Comparison of ENCODE assay signal across 10 cellular contexts in the genomic region with DNA sequence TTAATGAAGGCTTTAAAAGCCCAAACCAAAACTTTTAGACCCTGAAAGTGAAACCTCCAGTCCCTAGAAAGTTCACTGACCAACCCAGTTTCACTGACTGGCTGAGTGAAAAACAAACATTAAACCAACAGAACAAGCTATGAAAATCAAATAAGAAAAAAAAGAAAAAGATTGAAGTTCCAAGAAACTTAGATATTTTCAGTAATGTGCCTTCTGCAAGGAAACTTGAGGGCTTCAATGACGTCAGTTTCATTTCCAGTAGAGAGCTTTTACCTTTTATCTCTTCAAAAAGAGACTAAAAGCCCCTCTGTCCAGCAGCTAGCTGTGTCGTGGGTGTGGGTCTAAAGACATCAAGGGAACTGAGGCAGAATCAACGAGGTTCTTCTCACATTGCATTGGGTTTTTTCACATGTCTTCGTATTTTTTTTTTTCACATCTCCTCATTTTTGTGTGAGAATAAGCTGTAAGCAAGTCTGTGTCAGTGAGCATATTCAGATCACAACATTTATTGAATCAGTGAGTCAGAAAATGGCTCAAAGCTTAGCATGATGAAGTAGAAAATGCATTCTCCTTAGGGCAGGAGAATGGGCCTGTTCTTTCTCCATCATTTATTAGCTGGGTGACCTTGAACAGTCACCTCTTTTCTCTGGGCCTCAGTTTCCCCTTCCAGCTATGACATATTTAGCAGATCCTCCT. TPM values are rescaled to one million over a fixed set of nuclear protein-coding genes. Genes with fewer than 3 reads are reported as not detected.
DNase-seq lines count a peak whose midpoint lies in the region; ATAC-seq and TF ChIP-seq lines count a peak whose summit lies in the region.
"Had no signal": no experiment of that assay in that cellular context is flagged by ENCODE, and none has a peak within 500 bp of the region (broad histone marks: within the 10 kb centered on the region; RNA-seq: fewer than 3 reads in every experiment).

No MANE protein-coding gene starts in this region.

- no peak for DNase-seq in activated naive CD4-positive, alpha-beta T cell treated with Interleukin-2 at 50 U/mL for 16 hours
- DNase-seq in activated CD8-positive, alpha-beta memory T cell treated with anti-CD3 and anti-CD28 coated beads, Interleukin-2, amount 10 ng/mL, durations not matched to agents 7 days and 5 days = peak; percentile 53
- DNase-seq in type B pancreatic cell (ENCODE audit: extremely low spot score, unreplicated experiment) (no peak), GM23338 (ENCODE audit: low spot score) (no peak), DMS153 treated with DMSO at 0.1 percent for 48 hours (lab: John Stamatoyannopoulos, UW; ENCODE audit: unreplicated experiment) (no peak), NCI-H748 treated with DMSO at 0.1 percent for 48 hours (lab: John Stamatoyannopoulos, UW) (no peak)
- DNase-seq: BE2C, islet precursor cell had no signal

- peak overlapping the region; percentile 9 for H3K4me3 Mint-ChIP-seq in activated naive CD4-positive, alpha-beta T cell treated with anti-CD3 and anti-CD28 coated beads, Interleukin-2, amount 50 U/mL, for 24 hours
- H3K4me3 Mint-ChIP-seq in activated CD8-positive, alpha-beta memory T cell treated with anti-CD3 and anti-CD28 coated beads, Interleukin-2, amount 10 ng/mL, durations not matched to agents 7 days and 5 days = peak overlapping the region; percentile 49
- H3K4me3 Mint-ChIP-seq in type B pancreatic cell = no peak overlapping the region
- H3K4me3 Mint-ChIP-seq in GM23338 = no peak overlapping the region

- H3K4me2 ChIP-seq in GM23338 = no peak overlapping the region

- no peaks in the 10 kb centered on the region for H4K20me1 ChIP-seq in GM23338 (replicated peaks; ENCODE audit: insufficient read depth)

- H3K79me2 ChIP-seq in GM23338 (replicated peaks; ENCODE audit: insufficient read depth) = no peaks in the 10 kb centered on the region

- no peak overlapping the region for H3K27ac ChIP-seq in GM23338 (ENCODE audit: low read depth)

- H3K36me3 Mint-ChIP-seq in activated naive CD4-positive, alpha-beta T cell treated with anti-CD3 and anti-CD28 coated beads, Interleukin-2, amount 50 U/mL, for 24 hours = no peaks in the 10 kb centered on the region
- peaks cover 26% of the 10 kb centered on the region for H3K36me3 Mint-ChIP-seq in activated CD8-positive, alpha-beta memory T cell treated with anti-CD3 and anti-CD28 coated beads, Interleukin-2, amount 10 ng/mL, durations not matched to agents 7 days and 5 days
- no peaks in the 10 kb centered on the region for H3K36me3 Mint-ChIP-seq in type B pancreatic cell
- peaks cover 3% of the 10 kb centered on the region; the same call in 2 of the 3 replicates for H3K36me3 Mint-ChIP-seq in GM23338 (ENCODE audit: low read depth)

- H3K4me3 ChIP-seq in GM23338 = no peak overlapping the region

- H3K4me1 ChIP-seq in GM23338 (ENCODE audit: insufficient read depth) = peaks cover 5% of the 10 kb centered on the region
- H3K4me1 ChIP-seq: BE2C had no signal

- H3K9me2 ChIP-seq in GM23338 (ENCODE audit: insufficient read depth) = peaks cover 5% of the 10 kb centered on the region; the same call in 1 of the 2 replicates

- TF ChIP-seq CTCF in type B pancreatic cell (conservative IDR thresholded peaks at IDR 0.05) (no peak), GM23338 (conservative IDR thresholded peaks at IDR 0.05; ENCODE audit: low read depth in 2 of 2) (no peak)

- H3K27me3 ChIP-seq in GM23338 (ENCODE audit: insufficient read depth) = no peaks in the 10 kb centered on the region
- H3K27me3 ChIP-seq: BE2C had no signal

- H3F3A ChIP-seq in GM23338 (replicated peaks; ENCODE audit: low read depth) = no peaks in the 10 kb centered on the region

- H3K36me3 ChIP-seq in GM23338 (ENCODE audit: insufficient read depth) = no peaks in the 10 kb centered on the region
- H3K36me3 ChIP-seq: BE2C had no signal

- peaks cover 62% of the 10 kb centered on the region for H3K4me1 Mint-ChIP-seq in activated naive CD4-positive, alpha-beta T cell treated with anti-CD3 and anti-CD28 coated beads, Interleukin-2, amount 50 U/mL, for 24 hours
- H3K4me1 Mint-ChIP-seq in activated CD8-positive, alpha-beta memory T cell treated with anti-CD3 and anti-CD28 coated beads, Interleukin-2, amount 10 ng/mL, durations not matched to agents 7 days and 5 days = peaks cover 76% of the 10 kb centered on the region
- peaks cover 13% of the 10 kb centered on the region for H3K4me1 Mint-ChIP-seq in type B pancreatic cell (ENCODE audit: unreplicated experiment)
- H3K4me1 Mint-ChIP-seq in GM23338 = peaks cover 13% of the 10 kb centered on the region

- CTCF ChIA-PET in activated CD8-positive, alpha-beta memory T cell treated with anti-CD3 and anti-CD28 coated beads, Interleukin-2, amount 10 ng/mL, durations not matched to agents 7 days and 5 days (lab: Charles Lee) = interaction anchor here (0.6 to 7.0 kb wide), 13 partner anchors 10 to 1154 kb away, joined by 3 to 112 read pairs (median 4); a partner anchor contains a TSS

- peak overlapping the region; percentile 48 for H3K27ac Mint-ChIP-seq in activated naive CD4-positive, alpha-beta T cell treated with anti-CD3 and anti-CD28 coated beads, Interleukin-2, amount 50 U/mL, for 24 hours
- H3K27ac Mint-ChIP-seq in activated CD8-positive, alpha-beta memory T cell treated with anti-CD3 and anti-CD28 coated beads, Interleukin-2, amount 10 ng/mL, durations not matched to agents 7 days and 5 days = peak overlapping the region; percentile 100
- H3K27ac Mint-ChIP-seq in type B pancreatic cell (peak overlapping the region; percentile 38), GM23338 (no peak overlapping the region)

- H2AFZ ChIP-seq in GM23338 = no peak overlapping the region

- no peaks in the 10 kb centered on the region for H3K9me3 Mint-ChIP-seq in activated naive CD4-positive, alpha-beta T cell treated with anti-CD3 and anti-CD28 coated beads, Interleukin-2, amount 50 U/mL, for 24 hours
- peaks cover 5% of the 10 kb centered on the region for H3K9me3 Mint-ChIP-seq in activated CD8-positive, alpha-beta memory T cell treated with anti-CD3 and anti-CD28 coated beads, Interleukin-2, amount 10 ng/mL, durations not matched to agents 7 days and 5 days (ENCODE audit: low read depth)
- H3K9me3 Mint-ChIP-seq in type B pancreatic cell (no peaks in the 10 kb centered on the region), GM23338 (peaks cover 9% of the 10 kb centered on the region; the same call in 2 of the 3 replicates)

- peak; percentile 51 for ATAC-seq in HG03139 (IDR thresholded peaks at IDR 0.05; ENCODE audit: unreplicated experiment)
- ATAC-seq in activated CD8-positive, alpha-beta memory T cell treated with anti-CD3 and anti-CD28 coated beads, Interleukin-2, amount 10 ng/mL, durations not matched to agents 7 days and 5 days = peak; percentile 29
- ATAC-seq in GM23338 = no peak

- no peaks in the 10 kb centered on the region for H3K27me3 Mint-ChIP-seq in activated naive CD4-positive, alpha-beta T cell treated with anti-CD3 and anti-CD28 coated beads, Interleukin-2, amount 50 U/mL, for 24 hours
- H3K27me3 Mint-ChIP-seq in activated CD8-positive, alpha-beta memory T cell treated with anti-CD3 and anti-CD28 coated beads, Interleukin-2, amount 10 ng/mL, durations not matched to agents 7 days and 5 days = no peaks in the 10 kb centered on the region
- H3K27me3 Mint-ChIP-seq in type B pancreatic cell = no peaks in the 10 kb centered on the region
- peaks cover 6% of the 10 kb centered on the region for H3K27me3 Mint-ChIP-seq in GM23338 (ENCODE audit: insufficient read depth, low read depth, poor library complexity)

TF ChIP-seq in GM23338, 12 proteins besides CTCF, POLR2A, EP300 and RAD21:
- TF ChIP-seq, protein P1, sequence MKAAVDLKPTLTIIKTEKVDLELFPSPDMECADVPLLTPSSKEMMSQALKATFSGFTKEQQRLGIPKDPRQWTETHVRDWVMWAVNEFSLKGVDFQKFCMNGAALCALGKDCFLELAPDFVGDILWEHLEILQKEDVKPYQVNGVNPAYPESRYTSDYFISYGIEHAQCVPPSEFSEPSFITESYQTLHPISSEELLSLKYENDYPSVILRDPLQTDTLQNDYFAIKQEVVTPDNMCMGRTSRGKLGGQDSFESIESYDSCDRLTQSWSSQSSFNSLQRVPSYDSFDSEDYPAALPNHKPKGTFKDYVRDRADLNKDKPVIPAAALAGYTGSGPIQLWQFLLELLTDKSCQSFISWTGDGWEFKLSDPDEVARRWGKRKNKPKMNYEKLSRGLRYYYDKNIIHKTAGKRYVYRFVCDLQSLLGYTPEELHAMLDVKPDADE (IDR thresholded peaks at IDR 0.05) = no peak
- no peak for TF ChIP-seq JUNB (IDR thresholded peaks at IDR 0.05; ENCODE audit: unreplicated experiment)
- no peak for TF ChIP-seq ZNF114 (CRISPR knock-in tag; IDR thresholded peaks at IDR 0.05)
- no peak for TF ChIP-seq POLR2AphosphoS5 (IDR thresholded peaks at IDR 0.05; ENCODE audit: low read depth)
- TF ChIP-seq ZNF331 (CRISPR knock-in tag; IDR thresholded peaks at IDR 0.05; ENCODE audit: low read depth) = no peak
TF ChIP-seq in GM23338: peak in this region for 0.

RNA-seq across cellular contexts. Expression of a gene that starts 54.8 kb away (rescaled TPM):
- 10 to 100 TPM; 12.1 to 13.2 TPM for total RNA-seq in activated CD8-positive, alpha-beta memory T cell treated with anti-CD3 and anti-CD28 coated beads, Interleukin-2, amount 10 ng/mL, durations not matched to agents 7 days and 5 days
- 27.3 and 32.4 TPM in 2 replicates for total RNA-seq in type B pancreatic cell (ENCODE audit: low replicate concordance)
- 5.4 and 5.9 TPM in 2 replicates for total RNA-seq in GM23338 (2014; rRNA removed; shearing (Covaris generic))
- polyA plus RNA-seq in GM23338 (2016; fragmentation: Nextera tagmentation; extraction: Ambion mirVana) = 2.5 and 2.6 TPM in 2 replicates

Comparison
In these comparisons a context has a peak if more than half of its experiments do, and no peak if none do; other contexts are left out.
1. H3K4me3 Mint-ChIP-seq: peak in activated naive CD4-positive, alpha-beta T cell treated with anti-CD3 and anti-CD28 coated beads, Interleukin-2, amount 50 U/mL, for 24 hours (single experiment) and activated CD8-positive, alpha-beta memory T cell treated with anti-CD3 and anti-CD28 coated beads, Interleukin-2, amount 10 ng/mL, durations not matched to agents 7 days and 5 days (single experiment); none in type B pancreatic cell (single experiment) and GM23338 (single experiment).